Comparison of ENCODE assay signal across 16 cellular contexts in genomic region chr14:85536835-85537195, GRCh38. TPM values are rescaled to one million over a fixed set of nuclear protein-coding genes. Genes with fewer than 3 reads are reported as not detected.
A peak's percentile ranks its signal among the peaks of the same experiment; 100 is the strongest.
DNase-seq lines count a peak whose midpoint lies in the region; ATAC-seq, FAIRE-seq and TF ChIP-seq lines count a peak whose summit lies in the region.
"Had no signal": no experiment of that assay in that cellular context is flagged by ENCODE, and none has a peak within 500 bp of the region (broad histone marks: within the 10 kb centered on the region; RNA-seq: fewer than 3 reads in every experiment).

No MANE protein-coding gene starts in this region.

- no TSS peak for BruUV-seq in PC-9 (replicated peaks; lab: Mats Ljungman, UMichigan)

- H3K9me2 ChIP-seq in hepatocyte (replicated peaks; ENCODE audit: insufficient read depth) = no peaks in the 10 kb centered on the region
- H3K9me2 ChIP-seq in PC-9 (ENCODE audit: insufficient read depth) = no peaks in the 10 kb centered on the region

- FAIRE-seq in astrocyte (lab: Jason Lieb, UNC) = no peak

- H3K4me3 ChIP-seq in astrocyte (ENCODE audit: insufficient read depth, low read depth, low read length) = no peak overlapping the region
- no peak overlapping the region for H3K4me3 ChIP-seq in hepatocyte
- peak overlapping the region; percentile 80 for H3K4me3 ChIP-seq in smooth muscle cell
- no peak overlapping the region for H3K4me3 ChIP-seq in PC-9
- no peak overlapping the region for H3K4me3 ChIP-seq in aorta (ENCODE audit: low read length in 2 of 2)

- H3K27me3 Mint-ChIP-seq in astrocyte (ENCODE audit: low read depth, unreplicated experiment) = no peaks in the 10 kb centered on the region

- no peaks in the 10 kb centered on the region for H3K9me3 Mint-ChIP-seq in astrocyte (ENCODE audit: unreplicated experiment)

- H3K79me2 ChIP-seq in astrocyte (ENCODE audit: insufficient read depth, low read length) (no peaks in the 10 kb centered on the region), hepatocyte (peaks cover 76% of the 10 kb centered on the region), smooth muscle cell (ENCODE audit: low read depth) (peaks cover 95% of the 10 kb centered on the region), PC-9 (ENCODE audit: low read depth) (no peaks in the 10 kb centered on the region)

- H3K4me3 Mint-ChIP-seq in astrocyte (ENCODE audit: unreplicated experiment) = peak overlapping the region; percentile 93
- H3K4me3 Mint-ChIP-seq: naive thymus-derived CD4-positive, alpha-beta T cell had no signal

- H3K9me3 ChIP-seq in astrocyte (ENCODE audit: insufficient read depth, low read depth, low read length) (no peaks in the 10 kb centered on the region), hepatocyte (ENCODE audit: low read depth) (no peaks in the 10 kb centered on the region), smooth muscle cell (replicated peaks; ENCODE audit: low read depth) (no peaks in the 10 kb centered on the region), PC-9 (ENCODE audit: insufficient read depth, low read depth) (no peaks in the 10 kb centered on the region), aorta (ENCODE audit: control insufficient read depth, low read length) (no peaks in the 10 kb centered on the region)
- H3K9me3 ChIP-seq: upper lobe of right lung had no signal

- H3K27ac Mint-ChIP-seq in astrocyte (ENCODE audit: unreplicated experiment) = peak overlapping the region; percentile 92
- H3K27ac Mint-ChIP-seq: naive thymus-derived CD4-positive, alpha-beta T cell had no signal

- H3K36me3 ChIP-seq in astrocyte (ENCODE audit: insufficient read depth, low read length) (no peaks in the 10 kb centered on the region), hepatocyte (replicated peaks; ENCODE audit: insufficient read depth, low read depth) (no peaks in the 10 kb centered on the region), smooth muscle cell (ENCODE audit: low read depth) (no peaks in the 10 kb centered on the region), PC-9 (ENCODE audit: low read depth) (no peaks in the 10 kb centered on the region), aorta (ENCODE audit: control insufficient read depth in 1 of 2, insufficient read depth in 2 of 2, low read length in 1 of 2) (no peaks in the 10 kb centered on the region)
- H3K36me3 ChIP-seq: upper lobe of right lung had no signal

- 17% methylated on average over 1 of the region's 1 CpG for WGBS in hepatocyte (ENCODE audit: low lambda C conversion rate, missing lambda C conversion rate)
- WGBS in smooth muscle cell (ENCODE audit: low lambda C conversion rate) = 0% methylated on average over 1 of the region's 1 CpG
- WGBS in aorta, 2 donors = 64 to 74% methylated on average over 1 of the region's 1 CpG

- H3K4me1 ChIP-seq in astrocyte (ENCODE audit: insufficient read depth, low read length) (peaks cover 18% of the 10 kb centered on the region), hepatocyte (ENCODE audit: insufficient read depth) (no peaks in the 10 kb centered on the region), smooth muscle cell (ENCODE audit: low read depth) (peaks cover 18% of the 10 kb centered on the region), PC-9 (replicated peaks; ENCODE audit: insufficient read depth) (no peaks in the 10 kb centered on the region), aorta (ENCODE audit: control insufficient read depth in 1 of 2, insufficient read depth in 2 of 2, low read length in 2 of 2) (no peaks in the 10 kb centered on the region)

- H2AFZ ChIP-seq in astrocyte (ENCODE audit: low read depth, low read length) (no peak overlapping the region), hepatocyte (no peak overlapping the region), smooth muscle cell (ENCODE audit: low read depth) (peak overlapping the region; percentile 29), PC-9 (no peak overlapping the region)

- H3K9ac ChIP-seq in astrocyte (ENCODE audit: low read length) = no peak overlapping the region
- peak overlapping the region; percentile 46 for H3K9ac ChIP-seq in smooth muscle cell (ENCODE audit: low read depth)

- intact Hi-C loops in PC-9 (cut with micrococcal nuclease; ENCODE audit: unreplicated experiment) = loop anchor here (10.0 kb wide), 1 partner anchor 518 kb away; no protein-coding TSS in a partner anchor
- intact Hi-C loops in aorta (cut with DNase I) = loop anchor here in 1 of 2 donors (10.0 kb wide), 1 partner anchor 342 kb away; no protein-coding TSS in a partner anchor

- H4K20me1 ChIP-seq in astrocyte (ENCODE audit: insufficient read depth, low read length) (peaks cover 8% of the 10 kb centered on the region), hepatocyte (ENCODE audit: insufficient read depth, poor library complexity, severe bottlenecking) (peaks cover 22% of the 10 kb centered on the region), smooth muscle cell (ENCODE audit: low read depth) (peaks cover 77% of the 10 kb centered on the region), PC-9 (ENCODE audit: insufficient read depth) (no peaks in the 10 kb centered on the region)

- ATAC-seq in GM21526 (IDR thresholded peaks at IDR 0.05; ENCODE audit: low FRiP score, unreplicated experiment) (no peak), aorta (ENCODE audit: low FRiP score) (no peak)
- ATAC-seq: activated CD4-positive, CD25-positive, alpha-beta regulatory T cell treated with anti-CD3 and anti-CD28 coated beads, Interleukin-2, amount 50 U/mL, for 24 hours; naive thymus-derived CD4-positive, alpha-beta T cell; upper lobe of right lung had no signal

- H3K36me3 Mint-ChIP-seq in astrocyte (ENCODE audit: low read depth, unreplicated experiment) = peaks cover 22% of the 10 kb centered on the region

- no peak overlapping the region for H3K4me2 ChIP-seq in astrocyte (ENCODE audit: low read length)
- peak overlapping the region; percentile 86 for H3K4me2 ChIP-seq in hepatocyte
- H3K4me2 ChIP-seq in smooth muscle cell = peak overlapping the region; percentile 87
- no peak overlapping the region for H3K4me2 ChIP-seq in PC-9

- H3K27ac ChIP-seq in astrocyte (ENCODE audit: low read depth, low read length) (no peak overlapping the region), hepatocyte (peak overlapping the region; percentile 42), smooth muscle cell (ENCODE audit: low read depth) (peak overlapping the region; percentile 76), PC-9 (no peak overlapping the region), aorta (ENCODE audit: low read depth in 1 of 2, low read length in 2 of 2) (no peak overlapping the region)
- H3K27ac ChIP-seq: upper lobe of right lung had no signal

- DNase-seq in NCI-H2171 treated with DMSO at 0.1 percent for 48 hours (lab: John Stamatoyannopoulos, UW) (peak; percentile 69), NCI-H2171 (lab: John Stamatoyannopoulos, UW) (no peak), astrocyte (ENCODE audit: low read depth) (no peak), hepatocyte (ENCODE audit: low spot score) (peak; percentile 28), smooth muscle cell (lab: John Stamatoyannopoulos, UW; ENCODE audit: unreplicated experiment) (no peak), PC-9 (no peak), aorta (no peak)
- DNase-seq: activated T-cell treated with anti-CD3 and anti-CD28 coated beads, Interleukin-2, amount 50 U/mL, for 48 hours; DND-41; naive thymus-derived CD4-positive, alpha-beta T cell; NCI-H446; SHP77; stimulated activated CD4-positive, alpha-beta T cell treated with anti-CD3 and anti-CD28 coated beads, Interleukin-12 subunit alpha, Interleukin-12 subunit beta, amount 100 ng/mL, for 4 hours; upper lobe of right lung had no signal

- CTCF ChIA-PET in PC-9 (lab: Charles Lee) = interaction anchor here (0.6 kb wide), 1 partner anchor 1684 kb away, joined by 3 read pairs; no protein-coding TSS in a partner anchor

- H3K4me1 Mint-ChIP-seq in astrocyte (ENCODE audit: low read depth, unreplicated experiment) = peaks cover 18% of the 10 kb centered on the region

- TF ChIP-seq CTCF in astrocyte (IDR thresholded peaks at IDR 0.05; ENCODE audit: insufficient read depth, low read depth, low read length) (no peak), hepatocyte (IDR thresholded peaks at IDR 0.05; ENCODE audit: poor library complexity) (no peak), smooth muscle cell (IDR thresholded peaks at IDR 0.05; ENCODE audit: borderline replicate concordance, insufficient read depth, poor library complexity, severe bottlenecking) (no peak), PC-9 (conservative IDR thresholded peaks at IDR 0.05) (no peak)

- H3K27me3 ChIP-seq in astrocyte (ENCODE audit: insufficient read depth, low read length) = peaks cover 14% of the 10 kb centered on the region
- H3K27me3 ChIP-seq in hepatocyte = peaks cover 7% of the 10 kb centered on the region
- H3K27me3 ChIP-seq in smooth muscle cell (ENCODE audit: low read depth) = no peaks in the 10 kb centered on the region
- H3K27me3 ChIP-seq in PC-9 (ENCODE audit: insufficient read depth, low read depth) = peaks cover 11% of the 10 kb centered on the region
- no peaks in the 10 kb centered on the region for H3K27me3 ChIP-seq in aorta (ENCODE audit: control insufficient read depth in 1 of 2, insufficient read depth in 2 of 2, low read length in 1 of 2)

- H3F3A ChIP-seq in smooth muscle cell (ENCODE audit: low read depth) (no peaks in the 10 kb centered on the region), PC-9 (ENCODE audit: insufficient read depth, low read depth) (no peaks in the 10 kb centered on the region)

- POLR2A ChIA-PET in PC-9 (lab: Charles Lee; ENCODE audit: unreplicated experiment) = no interaction called here

RNA-seq across cellular contexts. Expression of gene FLRT2, which starts 6.9 kb away (rescaled TPM):
- 171 and 227 TPM in 2 replicates for total RNA-seq in astrocyte
- total RNA-seq in hepatocyte = 42.3 and 48.0 TPM in 2 replicates
- polyA plus RNA-seq in hepatocyte = 31.3 and 32.9 TPM in 2 replicates
- total RNA-seq in smooth muscle cell = 89.0 and 104 TPM in 2 replicates
- 47.0 and 52.3 TPM in 2 replicates for polyA plus RNA-seq in smooth muscle cell
- total RNA-seq in PC-9 (2021) = 2.1 and 2.2 TPM in 2 replicates
- total RNA-seq in aorta = 10 to 100 TPM; 21.2 to 91.4 TPM
- polyA plus RNA-seq in aorta = 1 to 10 TPM in 1 of 2 donors, under 1 TPM in 1; 0.46 to 6.8 TPM
- total RNA-seq: naive thymus-derived CD4-positive, alpha-beta T cell had no signal
- polyA plus RNA-seq: naive thymus-derived CD4-positive, alpha-beta T cell had no signal

Comparison
In these comparisons a context has a peak if more than half of its experiments do, and no peak if none do; other contexts are left out.
1. DNase-seq: peak in NCI-H2171 treated with DMSO at 0.1 percent for 48 hours (single experiment) and hepatocyte (single experiment); none in NCI-H2171 (single experiment), astrocyte (single experiment), smooth muscle cell (single experiment), PC-9 (0 of 2) and aorta (0 of 2).
2. H3K27ac ChIP-seq: peak in hepatocyte (single experiment) and smooth muscle cell (single experiment); none in astrocyte (single experiment), PC-9 (single experiment) and aorta (0 of 2).
3. H3K4me2 ChIP-seq: peak in hepatocyte (single experiment) and smooth muscle cell (single experiment); none in astrocyte (single experiment) and PC-9 (single experiment).